ENCODE assay signal across 21 cellular contexts in the genomic region with DNA sequence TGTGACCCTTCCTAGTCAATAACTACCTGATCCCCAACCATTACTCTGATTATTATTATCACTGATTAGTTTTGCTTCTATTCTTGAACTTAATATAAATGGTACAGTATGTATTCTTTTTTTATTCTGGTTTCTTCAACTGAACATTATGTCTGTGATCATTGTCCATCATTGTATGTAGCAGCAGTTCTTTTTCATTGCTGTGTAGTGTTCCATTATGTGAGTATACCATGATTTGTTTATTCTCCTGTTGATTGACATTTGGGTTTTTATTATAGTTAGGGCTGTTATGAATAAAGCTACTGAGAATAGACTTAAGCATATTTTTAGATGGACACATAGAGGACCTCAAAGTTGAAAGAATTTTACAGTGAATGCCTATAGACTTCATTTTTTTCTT. TPM values are rescaled to one million over a fixed set of nuclear protein-coding genes. Genes with fewer than 3 reads are reported as not detected.
DNase-seq lines count a peak whose midpoint lies in the region; ATAC-seq, FAIRE-seq and TF ChIP-seq lines count a peak whose summit lies in the region.
"Had no signal": no experiment of that assay in that cellular context is flagged by ENCODE, and none has a peak within 500 bp of the region (broad histone marks: within the 10 kb centered on the region; RNA-seq: fewer than 3 reads in every experiment).

No MANE protein-coding gene starts in this region.

- no peak overlapping the region for H2AFZ ChIP-seq in DND-41 (ENCODE audit: low read depth, low read length)
- H2AFZ ChIP-seq in Karpas-422 (ENCODE audit: low read length) = no peak overlapping the region
- H2AFZ ChIP-seq in K562 (ENCODE audit: low read depth, low read length) = no peak overlapping the region
- H2AFZ ChIP-seq: GM23248 had no signal

- no peak for FAIRE-seq in K562 (lab: Jason Lieb, UNC)
- FAIRE-seq: GM12891, GM18507, H1 had no signal

- TF ChIP-seq EP300 in K562 (IDR thresholded peaks at IDR 0.05; ENCODE audit: low read length) = no peak

- H3K36me3 ChIP-seq in DND-41 (ENCODE audit: insufficient read depth, low read length) = peaks cover 62% of the 10 kb centered on the region
- peaks cover 56% of the 10 kb centered on the region for H3K36me3 ChIP-seq in Karpas-422 (ENCODE audit: insufficient read depth, low read length)
- H3K36me3 ChIP-seq in K562 (ENCODE audit: control insufficient read depth, insufficient read depth, low read length) = peaks cover 44% of the 10 kb centered on the region

- DNase-seq in DND-41 (no peak), Karpas-422 (no peak), K562 (ENCODE audit: extremely low read depth in 1 of 4, low spot score in 3 of 4) (no peak), neural crest cell (ENCODE audit: low read depth, low spot score) (no peak), NCI-H1417 treated with DMSO at 0.1 percent for 48 hours (lab: John Stamatoyannopoulos, UW) (no peak), NK-92 (lab: John Stamatoyannopoulos, UW; ENCODE audit: unreplicated experiment) (no peak), dermis blood vessel endothelial cell (no peak)
- DNase-seq: C1 segment of cervical spinal cord; Caco-2; CD8-positive, alpha-beta T cell; DMS153; EL; GDM1; GM23248; H7; HCEC 1CT had no signal

- H3K4me3 Mint-ChIP-seq in neural crest cell = peak overlapping the region; percentile 78
- H3K4me3 Mint-ChIP-seq: CD8-positive, alpha-beta T cell had no signal

- H3K4me3 ChIP-seq in DND-41 (ENCODE audit: low read depth in 1 of 2, low read length in 2 of 2) (no peak overlapping the region), Karpas-422 (ENCODE audit: low read length) (0 out of 2 replicates have a peak overlapping the region, but pooled peaks have one; percentile 18), K562 (no peak overlapping the region)
- H3K4me3 ChIP-seq: GM23248 had no signal

- H3K27ac ChIP-seq in DND-41 (ENCODE audit: low read length) = no peak overlapping the region
- H3K27ac ChIP-seq in Karpas-422 (ENCODE audit: low read length) = no peak overlapping the region
- no peak overlapping the region for H3K27ac ChIP-seq in K562 (ENCODE audit: extremely low read depth, low read depth, low read length)
- H3K27ac ChIP-seq: GM23248 had no signal

- peaks cover 62% of the 10 kb centered on the region for H3K36me3 Mint-ChIP-seq in neural crest cell (ENCODE audit: low read depth)

- peaks cover 17% of the 10 kb centered on the region for H3K9me3 Mint-ChIP-seq in neural crest cell

- H4K20me1 ChIP-seq in DND-41 (ENCODE audit: insufficient read depth, low read length) (peaks cover 4% of the 10 kb centered on the region; the same call in 1 of the 2 replicates), Karpas-422 (ENCODE audit: insufficient read depth, low read depth, low read length) (no peaks in the 10 kb centered on the region), K562 (replicated peaks; ENCODE audit: control insufficient read depth, insufficient read depth, low read length) (no peaks in the 10 kb centered on the region)

- in situ Hi-C loops in K562 (cut with MboI) = no loop called here

- TF ChIP-seq RAD21 in K562 (CRISPR knock-in tag; conservative IDR thresholded peaks at IDR 0.05 in 1 of 2, IDR thresholded peaks at IDR 0.05 in 1 of 2) = no peak

- no peaks in the 10 kb centered on the region for H3K9me2 ChIP-seq in Karpas-422 (replicated peaks; ENCODE audit: insufficient read depth, low read length)

- H3K27me3 ChIP-seq in DND-41 (ENCODE audit: insufficient read depth, low read length, poor library complexity) = no peaks in the 10 kb centered on the region
- no peaks in the 10 kb centered on the region for H3K27me3 ChIP-seq in Karpas-422 (ENCODE audit: low read length)
- no peaks in the 10 kb centered on the region for H3K27me3 ChIP-seq in K562 (ENCODE audit: control insufficient read depth in 2 of 2, insufficient read depth in 2 of 2, low read length in 2 of 2)

- H3K9ac ChIP-seq in DND-41 (ENCODE audit: low read depth, low read length) = no peak overlapping the region
- no peak overlapping the region for H3K9ac ChIP-seq in Karpas-422 (ENCODE audit: low read length)
- no peak overlapping the region for H3K9ac ChIP-seq in K562 (ENCODE audit: insufficient read depth in 1 of 2, low read depth in 2 of 2, low read length in 2 of 2)
- H3K9ac ChIP-seq: GM23248 had no signal

- intact Hi-C loops in K562 (cut with micrococcal nuclease) = loop anchor here (5.0 kb wide), 1 partner anchor 213 kb away; a partner anchor contains a TSS

- no peak overlapping the region for H3K27ac Mint-ChIP-seq in neural crest cell (ENCODE audit: unreplicated experiment)
- H3K27ac Mint-ChIP-seq: CD8-positive, alpha-beta T cell had no signal

- peaks cover 16% of the 10 kb centered on the region for H3K4me1 Mint-ChIP-seq in neural crest cell

- peak overlapping the region; percentile 70 for H3K4me2 ChIP-seq in DND-41 (ENCODE audit: insufficient read depth, low read length)
- no peak overlapping the region for H3K4me2 ChIP-seq in Karpas-422 (ENCODE audit: low read depth, low read length, poor library complexity, severe bottlenecking)
- H3K4me2 ChIP-seq in K562 (ENCODE audit: insufficient read depth, low read length) = no peak overlapping the region

- H3K4me1 ChIP-seq in DND-41 (ENCODE audit: insufficient read depth, low read length) = peaks cover 46% of the 10 kb centered on the region
- peaks cover 12% of the 10 kb centered on the region for H3K4me1 ChIP-seq in Karpas-422 (ENCODE audit: low read length)
- H3K4me1 ChIP-seq in K562 (replicated peaks in 1 of 2; ENCODE audit: control insufficient read depth in 2 of 2, insufficient read depth in 2 of 2, low read length in 2 of 2) = peaks cover 0 to 4% of the 10 kb centered on the region in 2 experiments; a peak in 3 of 5 replicates
- H3K4me1 ChIP-seq: Caco-2 had no signal

- no peak for TF ChIP-seq POLR2A in K562 (conservative IDR thresholded peaks at IDR 0.05)

- H3K9me1 ChIP-seq in K562 (ENCODE audit: control insufficient read depth, insufficient read depth, low read length) = no peaks in the 10 kb centered on the region

- ATAC-seq in DND-41 (ENCODE audit: insufficient read depth, low read depth) = no peak
- ATAC-seq in K562 = no peak
- no peak for ATAC-seq in GM19452 (IDR thresholded peaks at IDR 0.05; ENCODE audit: unreplicated experiment)
- ATAC-seq: CD8-positive, alpha-beta T cell had no signal

- no TSS peak for BruUV-seq in K562 (replicated peaks; lab: Mats Ljungman, UMichigan)

- CTCF ChIA-PET in K562 (lab: Yijun Ruan, JAX; ENCODE audit: low intra/inter-chr PET ratio) = no interaction called here

- no peaks in the 10 kb centered on the region for H3K27me3 Mint-ChIP-seq in neural crest cell (ENCODE audit: low read depth)

- TF ChIP-seq CTCF in DND-41 (IDR thresholded peaks at IDR 0.05; ENCODE audit: borderline replicate concordance, extremely low read depth, low read length, poor library complexity, severe bottlenecking) (no peak), K562 (IDR thresholded peaks at IDR 0.05 in 2 of 3, conservative IDR thresholded peaks at IDR 0.05 in 1 of 3; ENCODE audit: insufficient read depth in 2 of 3, low read depth in 1 of 3, low read length in 3 of 3) (no peak), neural crest cell (conservative IDR thresholded peaks at IDR 0.05) (no peak)

- H3K9me3 ChIP-seq in DND-41 (ENCODE audit: insufficient read depth, low read length, severe bottlenecking) (peaks cover 16% of the 10 kb centered on the region), Karpas-422 (ENCODE audit: low read length) (peaks cover 26% of the 10 kb centered on the region), K562 (replicated peaks; ENCODE audit: control insufficient read depth, insufficient read depth, low read depth, low read length) (peaks cover 27% of the 10 kb centered on the region)

- POLR2A ChIA-PET in K562 (lab: Yijun Ruan, JAX) = no interaction called here

- H3K79me2 ChIP-seq in DND-41 (ENCODE audit: insufficient read depth, low read length) (peaks cover 96% of the 10 kb centered on the region), Karpas-422 (ENCODE audit: low read length) (peaks cover 92% of the 10 kb centered on the region), K562 (ENCODE audit: control insufficient read depth, insufficient read depth, low read length) (peaks cover 86% of the 10 kb centered on the region)

RNA-seq across cellular contexts. Expression of a gene that starts 2.7 kb away (rescaled TPM):
- total RNA-seq in Karpas-422 (2014; rRNA removed; shearing (Covaris generic); ENCODE audit: low replicate concordance) = 15.2 and 27.1 TPM in 2 replicates
- total RNA-seq in K562 (2011; cell fraction: chromatin; rRNA removed; ENCODE audit: low replicate concordance) = 21.8 and 81.5 TPM in 2 replicates
- total RNA-seq in K562 (2011; cell fraction: nucleolus; rRNA removed) = 13.7 and 19.2 TPM in 2 replicates
- total RNA-seq in K562 (2011; cell fraction: nucleoplasm; rRNA removed) = 19.6 and 23.5 TPM in 2 replicates
- total RNA-seq in K562 (2014; rRNA removed) = 26.0 and 28.0 TPM in 2 replicates
- total RNA-seq in K562 (2014; rRNA removed; fragmentation: Illumina TruSeq; extraction: Trizol) = 43.7 and 52.3 TPM in 2 replicates
- 45.1 and 45.9 TPM in 2 replicates for total RNA-seq in K562 (2015; rRNA removed; fragmentation: Illumina TruSeq; extraction: Trizol)
- 24.5 and 25.8 TPM in 2 replicates for total RNA-seq in K562 (2021)
- polyA plus RNA-seq in K562 (2011; rRNA removed) = 17.9 and 25.3 TPM in 2 replicates
- polyA plus RNA-seq in K562 (2011; cell fraction: cytosol; rRNA removed) = 2.9 and 5.4 TPM in 2 replicates
- polyA plus RNA-seq in K562 (2011; cell fraction: nucleus; rRNA removed) = 12.1 and 15.4 TPM in 2 replicates
- 15.4 and 18.1 TPM in 2 replicates for polyA plus RNA-seq in K562 (2012)
- polyA plus RNA-seq in K562 (2014; fragmentation: Illumina TruSeq; extraction: Trizol) = 33.8 and 43.3 TPM in 2 replicates
- 10 to 100 TPM in 1 of 2 experiments, 1 to 10 TPM in 1; 9.0 to 21.2 TPM for polyA plus RNA-seq in K562 (2014; fragmentation: Nextera tagmentation; extraction: Ambion mirVana)
- 21.2 and 27.9 TPM in 2 replicates for polyA plus RNA-seq in K562 (2014; rRNA removed)
- 50.8 and 54.3 TPM in 2 replicates for polyA minus RNA-seq in K562 (2011; rRNA and poly(A)+ RNA removed)
- 11.8 and 17.1 TPM in 2 replicates for polyA minus RNA-seq in K562 (2011; cell fraction: cytosol; rRNA and poly(A)+ RNA removed)
- polyA minus RNA-seq in K562 (2011; cell fraction: nucleus; rRNA and poly(A)+ RNA removed) = 20.6 and 43.1 TPM in 2 replicates
- total RNA-seq in neural crest cell = 49.0 and 51.3 TPM in 2 replicates
- 7.5 and 21.2 TPM in 2 replicates for total RNA-seq in dermis blood vessel endothelial cell

RNA-seq across cellular contexts. Expression of a gene that starts 2.8 kb away (rescaled TPM):
- 13.2 and 28.8 TPM in 2 replicates for total RNA-seq in Karpas-422 (2014; rRNA removed; shearing (Covaris generic); ENCODE audit: low replicate concordance)
- total RNA-seq in K562 (2011; cell fraction: chromatin; rRNA removed; ENCODE audit: low replicate concordance) = 4.3 and 13.2 TPM in 2 replicates
- 4.0 and 5.1 TPM in 2 replicates for total RNA-seq in K562 (2011; cell fraction: nucleolus; rRNA removed)
- total RNA-seq in K562 (2011; cell fraction: nucleoplasm; rRNA removed) = 8.9 and 20.1 TPM in 2 replicates
- 27.9 and 31.3 TPM in 2 replicates for total RNA-seq in K562 (2014; rRNA removed)
- total RNA-seq in K562 (2014; rRNA removed; fragmentation: Illumina TruSeq; extraction: Trizol) = 72.0 and 97.2 TPM in 2 replicates
- total RNA-seq in K562 (2015; rRNA removed; fragmentation: Illumina TruSeq; extraction: Trizol) = 43.7 and 47.0 TPM in 2 replicates
- total RNA-seq in K562 (2021) = 42.8 and 47.1 TPM in 2 replicates
- polyA plus RNA-seq in K562 (2011; rRNA removed) = 30.9 and 40.7 TPM in 2 replicates
- 9.6 and 16.5 TPM in 2 replicates for polyA plus RNA-seq in K562 (2011; cell fraction: cytosol; rRNA removed)
- polyA plus RNA-seq in K562 (2011; cell fraction: nucleus; rRNA removed) = 12.2 and 16.4 TPM in 2 replicates
- polyA plus RNA-seq in K562 (2012) = 21.4 and 23.2 TPM in 2 replicates
- polyA plus RNA-seq in K562 (2014; fragmentation: Illumina TruSeq; extraction: Trizol) = 47.4 and 54.6 TPM in 2 replicates
- polyA plus RNA-seq in K562 (2014; fragmentation: Nextera tagmentation; extraction: Ambion mirVana) = 10 to 100 TPM; 33.5 to 42.2 TPM
- polyA plus RNA-seq in K562 (2014; rRNA removed) = 24.0 and 25.6 TPM in 2 replicates
- 63.0 and 63.7 TPM in 2 replicates for polyA minus RNA-seq in K562 (2011; rRNA and poly(A)+ RNA removed)
- 20.2 and 26.3 TPM in 2 replicates for polyA minus RNA-seq in K562 (2011; cell fraction: cytosol; rRNA and poly(A)+ RNA removed)
- polyA minus RNA-seq in K562 (2011; cell fraction: nucleus; rRNA and poly(A)+ RNA removed) = 6.9 and 12.9 TPM in 2 replicates
- total RNA-seq in neural crest cell = 36.6 and 44.8 TPM in 2 replicates
- 23.0 and 23.9 TPM in 2 replicates for total RNA-seq in dermis blood vessel endothelial cell

RNA-seq across cellular contexts. Expression of a gene that starts 34.8 kb away (rescaled TPM):
- total RNA-seq in Karpas-422 (2014; rRNA removed; shearing (Covaris generic); ENCODE audit: low replicate concordance) = 2.3 and 8.8 TPM in 2 replicates
- total RNA-seq in K562 (2011; cell fraction: chromatin; rRNA removed; ENCODE audit: low replicate concordance) = 8.3 and 13.2 TPM in 2 replicates
- 9.5 and 11.8 TPM in 2 replicates for total RNA-seq in K562 (2011; cell fraction: nucleolus; rRNA removed)
- total RNA-seq in K562 (2011; cell fraction: nucleoplasm; rRNA removed) = 10.2 and 13.0 TPM in 2 replicates
- total RNA-seq in K562 (2014; rRNA removed) (4.9 and 6.5 TPM in 2 replicates), K562 (2014; rRNA removed; fragmentation: Illumina TruSeq; extraction: Trizol) (4.5 and 4.8 TPM in 2 replicates), K562 (2015; rRNA removed; fragmentation: Illumina TruSeq; extraction: Trizol) (3.6 and 3.7 TPM in 2 replicates), K562 (2021) (3.9 and 4.4 TPM in 2 replicates), neural crest cell (5.3 and 6.2 TPM in 2 replicates), dermis blood vessel endothelial cell (4.2 and 5.4 TPM in 2 replicates)
- polyA plus RNA-seq in K562 (2011; rRNA removed) (1.1 and 4.2 TPM in 2 replicates), K562 (2014; fragmentation: Illumina TruSeq; extraction: Trizol) (2.3 and 4.1 TPM in 2 replicates), K562 (2014; fragmentation: Nextera tagmentation; extraction: Ambion mirVana) (1 to 10 TPM; 1.2 to 1.6 TPM), K562 (2014; rRNA removed) (2.4 and 2.9 TPM in 2 replicates)
- 0.49 and 0.95 TPM in 2 replicates for polyA plus RNA-seq in K562 (2011; cell fraction: cytosol; rRNA removed)
- polyA plus RNA-seq in K562 (2011; cell fraction: nucleus; rRNA removed) = 0.59 and 4.2 TPM in 2 replicates
- 2.9 TPM in 2 replicates for polyA plus RNA-seq in K562 (2012)
- 1.5 and 6.7 TPM in 2 replicates for polyA minus RNA-seq in K562 (2011; rRNA and poly(A)+ RNA removed)
- 3.0 TPM in 1 of 2 replicates, not detected in the other for polyA minus RNA-seq in K562 (2011; cell fraction: cytosol; rRNA and poly(A)+ RNA removed)
- 3.1 and 11.0 TPM in 2 replicates for polyA minus RNA-seq in K562 (2011; cell fraction: nucleus; rRNA and poly(A)+ RNA removed)
- total RNA-seq: A172 had no signal

RNA-seq across cellular contexts. Expression of a gene that starts 51.8 kb away (rescaled TPM):
- total RNA-seq in Karpas-422 (2014; rRNA removed; shearing (Covaris generic); ENCODE audit: low replicate concordance) = not detected in 2 replicates
- total RNA-seq in K562 (2011; cell fraction: chromatin; rRNA removed; ENCODE audit: low replicate concordance) = 0.60 and 2.4 TPM in 2 replicates
- 0.66 and 0.67 TPM in 2 replicates for total RNA-seq in K562 (2011; cell fraction: nucleolus; rRNA removed)
- 0.66 and 0.76 TPM in 2 replicates for total RNA-seq in K562 (2011; cell fraction: nucleoplasm; rRNA removed)
- total RNA-seq in K562 (2014; rRNA removed) (0.59 and 0.61 TPM in 2 replicates), K562 (2014; rRNA removed; fragmentation: Illumina TruSeq; extraction: Trizol) (0.73 and 1.3 TPM in 2 replicates), K562 (2015; rRNA removed; fragmentation: Illumina TruSeq; extraction: Trizol) (0.68 and 0.98 TPM in 2 replicates), K562 (2021) (0.65 and 0.73 TPM in 2 replicates), neural crest cell (not detected in 2 replicates), dermis blood vessel endothelial cell (3.6 and 4.1 TPM in 2 replicates)
- polyA plus RNA-seq in K562 (2011; rRNA removed) (0.11 and 0.47 TPM in 2 replicates), K562 (2014; fragmentation: Illumina TruSeq; extraction: Trizol) (0.73 and 0.90 TPM in 2 replicates), K562 (2014; fragmentation: Nextera tagmentation; extraction: Ambion mirVana) (under 1 TPM; 0.38 to 0.67 TPM), K562 (2014; rRNA removed) (0.60 and 1.6 TPM in 2 replicates)
- 0.03 and 0.07 TPM in 2 replicates for polyA plus RNA-seq in K562 (2011; cell fraction: cytosol; rRNA removed)
- polyA plus RNA-seq in K562 (2011; cell fraction: nucleus; rRNA removed) = 0.10 and 0.30 TPM in 2 replicates
- 0.29 and 0.84 TPM in 2 replicates for polyA plus RNA-seq in K562 (2012)
- 0.15 and 0.46 TPM in 2 replicates for polyA minus RNA-seq in K562 (2011; rRNA and poly(A)+ RNA removed)
- not detected in 2 replicates for polyA minus RNA-seq in K562 (2011; cell fraction: cytosol; rRNA and poly(A)+ RNA removed)
- 0.33 and 0.40 TPM in 2 replicates for polyA minus RNA-seq in K562 (2011; cell fraction: nucleus; rRNA and poly(A)+ RNA removed)
